In genomic region chr16:30416624-30417298, GRCh38 we compare ENCODE assay signal across 8 cellular contexts. TPM values are rescaled to one million over a fixed set of nuclear protein-coding genes. Genes with fewer than 3 reads are reported as not detected.
DNase-seq lines count a peak whose midpoint lies in the region; ATAC-seq and TF ChIP-seq lines count a peak whose summit lies in the region.

No MANE protein-coding gene starts in this region.

- H3K4me3 Mint-ChIP-seq in Calu3 (ENCODE audit: low read depth, unreplicated experiment) = peak overlapping the region; percentile 64

- 83% methylated on average over 10 of the region's 10 CpGs for WGBS in esophagus muscularis mucosa
- WGBS in psoas muscle, 3 donors = 81 to 87% (median 86%) methylated on average over 10 of the region's 10 CpGs

- ATAC-seq in Panc1 = no peak
- ATAC-seq in psoas muscle = no peak
- ATAC-seq in HG03097 (IDR thresholded peaks at IDR 0.05; ENCODE audit: low FRiP score, unreplicated experiment) = no peak

- no peak for TF ChIP-seq EP300 in esophagus muscularis mucosa (IDR thresholded peaks at IDR 0.05)

- in situ Hi-C loops in Panc1 (cut with HindIII; ENCODE audit: low pct_unique_long_range_greater_than_20kb, low sequenced_read_pairs) = no loop called here

- BruUV-seq in Calu3 (replicated peaks; lab: Mats Ljungman, UMichigan) = no TSS peak
- no TSS peak for BruUV-seq in Panc1 (replicated peaks; lab: Mats Ljungman, UMichigan)

- peaks cover 2% of the 10 kb centered on the region for H3K36me3 ChIP-seq in Panc1 (ENCODE audit: control insufficient read depth, insufficient read depth, low read length)
- H3K36me3 ChIP-seq in esophagus muscularis mucosa = peaks cover 0 to 44% (median 22%) of the 10 kb centered on the region in 4 donors
- H3K36me3 ChIP-seq in psoas muscle (ENCODE audit: insufficient read depth in 1 of 2, low read depth in 1 of 2) = peaks cover 2 to 33% of the 10 kb centered on the region in 2 donors

- POLR2A ChIA-PET in Panc1 (lab: Charles Lee) = no interaction called here

- H3K4me3 ChIP-seq in Panc1 (ENCODE audit: low read depth in 2 of 2, low read length in 2 of 2) (peak overlapping the region; percentile 45 to 55), esophagus muscularis mucosa (peak overlapping the region; percentile 63 to 69 (median 66)), psoas muscle (peak overlapping the region; percentile 72)

- H3K36me3 Mint-ChIP-seq in Calu3 (ENCODE audit: insufficient read depth, unreplicated experiment) = peaks cover 71% of the 10 kb centered on the region

- H3K27ac Mint-ChIP-seq in Calu3 (ENCODE audit: unreplicated experiment) = no peak overlapping the region

- no peaks in the 10 kb centered on the region for H3K9me3 ChIP-seq in Panc1 (ENCODE audit: control insufficient read depth, insufficient read depth, low read depth, low read length)
- no peaks in the 10 kb centered on the region for H3K9me3 ChIP-seq in esophagus muscularis mucosa
- H3K9me3 ChIP-seq in psoas muscle = no peaks in the 10 kb centered on the region

- H3K4me1 ChIP-seq in Panc1 (ENCODE audit: control insufficient read depth, insufficient read depth, low read length) (peaks cover 13% of the 10 kb centered on the region), esophagus muscularis mucosa (peaks cover 4 to 21% (median 18%) of the 10 kb centered on the region in 4 donors), psoas muscle (no peaks in the 10 kb centered on the region)

- H3K27ac ChIP-seq in Panc1 (ENCODE audit: low read length) (peak overlapping the region; percentile 59), esophagus muscularis mucosa (replicated peaks in 1 of 4) (peak overlapping the region; percentile 82 to 90 (median 86)), psoas muscle (peak overlapping the region; percentile 82)

- H3K9me3 Mint-ChIP-seq in Calu3 (ENCODE audit: low read depth, unreplicated experiment) = no peaks in the 10 kb centered on the region

- H3K4me1 Mint-ChIP-seq in Calu3 (ENCODE audit: low read depth, unreplicated experiment) = peaks cover 35% of the 10 kb centered on the region

- DNase-seq in Calu3 (no peak), Panc1 (ENCODE audit: low read depth, low spot score) (no peak), esophagus muscularis mucosa (ENCODE audit: extremely low spot score) (no peak), psoas muscle (no peak), NCI-H2227 (lab: John Stamatoyannopoulos, UW; ENCODE audit: unreplicated experiment) (no peak), erythroblast (lab: John Stamatoyannopoulos, UW) (no peak), NAMALWA (ENCODE audit: low spot score) (no peak)

- TF ChIP-seq CTCF in Calu3 (IDR thresholded peaks at IDR 0.05; ENCODE audit: unreplicated experiment) = no peak
- no peak for TF ChIP-seq CTCF in Panc1 (IDR thresholded peaks at IDR 0.05)
- no peak for TF ChIP-seq CTCF in esophagus muscularis mucosa (IDR thresholded peaks at IDR 0.05)
- TF ChIP-seq CTCF in psoas muscle (IDR thresholded peaks at IDR 0.05) = no peak

- H3K27me3 ChIP-seq in Panc1 (ENCODE audit: control insufficient read depth, insufficient read depth, low read length) (no peaks in the 10 kb centered on the region), esophagus muscularis mucosa (no peaks in the 10 kb centered on the region), psoas muscle (ENCODE audit: insufficient read depth in 3 of 3, low read length in 2 of 3) (no peaks in the 10 kb centered on the region)

- CTCF ChIA-PET in Calu3 (lab: Charles Lee) = interaction anchor here (2.6 kb wide), 1 partner anchor 13 kb away, joined by 33 read pairs; the partner anchor contains the start of gene DCTPP1
- CTCF ChIA-PET in Panc1 (lab: Charles Lee) = interaction anchor here (0.7 to 1.1 kb wide), 2 partner anchors 9 to 108 kb away, joined by 4 to 6 read pairs; partner anchors contain the start of gene ZNF771

- intact Hi-C loops in Calu3 (cut with micrococcal nuclease; ENCODE audit: unreplicated experiment) = no loop called here
- intact Hi-C loops in Panc1 (cut with micrococcal nuclease; ENCODE audit: unreplicated experiment) = no loop called here
- intact Hi-C loops in esophagus muscularis mucosa (cut with DNase I) = no loop called here
- intact Hi-C loops in psoas muscle (cut with DNase I) = no loop called here

- H3K27me3 Mint-ChIP-seq in Calu3 (ENCODE audit: unreplicated experiment) = no peaks in the 10 kb centered on the region

- TF ChIP-seq POLR2A in esophagus muscularis mucosa (IDR thresholded peaks at IDR 0.05; ENCODE audit: low read depth) = no peak
- no peak for TF ChIP-seq POLR2A in erythroblast (IDR thresholded peaks at IDR 0.05; ENCODE audit: low read length)

RNA-seq across cellular contexts. Expression of gene ZNF771, which starts 9.4 kb away (rescaled TPM):
- total RNA-seq in Calu3 (2022) (11.3 and 12.2 TPM in 2 replicates), Panc1 (2021; ENCODE audit: unreplicated experiment) (14.4 TPM), esophagus muscularis mucosa (10 to 100 TPM; 20.1 to 25.3 (median 22.7) TPM), psoas muscle (10 to 100 TPM in 2 of 4 donors, 1 to 10 TPM in 2; 4.8 to 14.6 (median 9.1) TPM)
- polyA plus RNA-seq in Panc1 (2012; ENCODE audit: insufficient read length) = 20.9 TPM
- 1 to 10 TPM; 5.3 to 7.4 (median 5.4) TPM for polyA plus RNA-seq in psoas muscle

RNA-seq across cellular contexts. Expression of gene DCTPP1, which starts 13.1 kb away (rescaled TPM):
- 120 and 124 TPM in 2 replicates for total RNA-seq in Calu3 (2022)
- total RNA-seq in Panc1 (2021; ENCODE audit: unreplicated experiment) = 120 TPM
- polyA plus RNA-seq in Panc1 (2012; ENCODE audit: insufficient read length) = 162 TPM
- total RNA-seq in esophagus muscularis mucosa = 10 to 100 TPM; 11.1 to 21.7 (median 14.1) TPM
- 10 to 100 TPM; 23.3 to 54.4 (median 33.9) TPM for total RNA-seq in psoas muscle
- 10 to 100 TPM; 42.2 to 84.2 (median 52.7) TPM for polyA plus RNA-seq in psoas muscle

RNA-seq across cellular contexts. Expression of gene ZNF48, which starts 21.5 kb away (rescaled TPM):
- total RNA-seq in Calu3 (2022) = 21.2 and 24.8 TPM in 2 replicates
- total RNA-seq in Panc1 (2021; ENCODE audit: unreplicated experiment) = 16.6 TPM
- 17.6 TPM for polyA plus RNA-seq in Panc1 (2012; ENCODE audit: insufficient read length)
- 10 to 100 TPM in 3 of 4 donors, 1 to 10 TPM in 1; 8.3 to 17.6 (median 12.8) TPM for total RNA-seq in esophagus muscularis mucosa
- 1 to 10 TPM; 2.8 to 7.8 (median 5.6) TPM for total RNA-seq in psoas muscle
- 1 to 10 TPM; 2.3 to 7.4 (median 3.2) TPM for polyA plus RNA-seq in psoas muscle

RNA-seq across cellular contexts. Expression of gene SEPHS2, which starts 28.9 kb away (rescaled TPM):
- total RNA-seq in Calu3 (2022) (85.0 and 109 TPM in 2 replicates), Panc1 (2021; ENCODE audit: unreplicated experiment) (68.5 TPM), esophagus muscularis mucosa (10 to 100 TPM; 26.5 to 37.6 (median 33.8) TPM), psoas muscle (10 to 100 TPM; 25.4 to 61.4 (median 46.9) TPM)
- 57.5 TPM for polyA plus RNA-seq in Panc1 (2012; ENCODE audit: insufficient read length)
- polyA plus RNA-seq in psoas muscle = 10 to 100 TPM; 39.0 to 96.7 (median 63.8) TPM

RNA-seq across cellular contexts. Expression of gene SEPTIN1, which starts 34.4 kb away (rescaled TPM):
- 1.5 and 1.9 TPM in 2 replicates for total RNA-seq in Calu3 (2022)
- 1.7 TPM for total RNA-seq in Panc1 (2021; ENCODE audit: unreplicated experiment)
- 1.8 TPM for polyA plus RNA-seq in Panc1 (2012; ENCODE audit: insufficient read length)
- total RNA-seq in esophagus muscularis mucosa = 1 to 10 TPM in 2 of 4 donors, under 1 TPM in 2; 0.86 to 2.5 (median 1.4) TPM
- total RNA-seq in psoas muscle = 1 to 10 TPM in 2 of 4 donors, under 1 TPM in 2; 0.34 to 1.8 (median 0.90) TPM
- polyA plus RNA-seq in psoas muscle = under 1 TPM; 0.22 to 0.51 (median 0.28) TPM
